In the genomic region with DNA sequence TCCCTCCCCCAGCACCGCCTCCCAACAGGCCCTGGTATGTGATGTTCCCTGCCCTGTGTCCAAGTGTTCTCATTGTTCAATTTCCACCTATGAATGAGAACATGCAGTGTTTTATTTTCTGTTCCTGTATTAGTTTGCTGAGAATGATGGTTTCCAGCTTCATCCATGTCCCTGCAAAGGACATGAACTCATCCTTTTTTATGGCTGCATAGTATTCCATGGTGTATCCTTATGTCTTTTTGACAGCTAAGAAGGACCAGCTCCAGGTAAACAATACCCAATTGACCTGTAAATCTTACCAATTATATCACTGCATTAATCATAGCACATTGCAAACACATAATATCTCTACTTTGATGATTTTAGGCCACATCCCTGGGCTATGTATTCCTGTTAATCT, we compare ENCODE assay signal across 14 cellular contexts. TPM values are rescaled to one million over a fixed set of nuclear protein-coding genes. Genes with fewer than 3 reads are reported as not detected.
"Had no signal": no experiment of that assay in that cellular context is flagged by ENCODE, and none has a peak within 500 bp of the region (broad histone marks: within the 10 kb centered on the region; RNA-seq: fewer than 3 reads in every experiment).

No MANE protein-coding gene starts in this region.

RNA-seq across cellular contexts. Expression of a gene that starts 23.8 kb away (rescaled TPM):
- total RNA-seq: WTC11 had no signal

RNA-seq across cellular contexts. Expression of a gene that starts 33.8 kb away (rescaled TPM):
- total RNA-seq: activated B cell treated with CpG ODN at 0.5 μM for 24 hours; activated CD4-positive, alpha-beta memory T cell treated with anti-CD3 and anti-CD28 coated beads for 36 hours; activated CD4-positive, alpha-beta memory T cell treated with anti-CD3 and anti-CD28 coated beads, Interleukin-2, amount 10 ng/mL, durations not matched to agents 7 days and 5 days; activated CD4-positive, alpha-beta T cell treated with anti-CD3 and anti-CD28 coated beads for 36 hours; activated CD4-positive, alpha-beta T cell treated with anti-CD3 and anti-CD28 coated beads, Interleukin-2, amount 10 ng/mL, durations not matched to agents 24 days and 14 days; activated CD4-positive, alpha-beta T cell treated with anti-CD3 and anti-CD28 coated beads, Interleukin-2, amount 10 ng/mL, durations not matched to agents 7 days and 5 days; activated CD8-positive, alpha-beta memory T cell treated with anti-CD3 and anti-CD28 coated beads for 36 hours; activated CD8-positive, alpha-beta memory T cell treated with anti-CD3 and anti-CD28 coated beads, Interleukin-2, amount 10 ng/mL, durations not matched to agents 7 days and 5 days; activated CD8-positive, alpha-beta T cell treated with anti-CD3 and anti-CD28 coated beads for 36 hours; activated CD8-positive, alpha-beta T cell treated with anti-CD3 and anti-CD28 coated beads, Interleukin-2, amount 10 ng/mL, durations not matched to agents 7 days and 5 days; T-helper 1 cell treated with Interleukin-12 subunit alpha and Interleukin-12 subunit beta and Interleukin-4 antibody, amounts not matched to agents 30 ng/mL and 1 ng/mL, for 36 hours; T-helper 17 cell; T-helper 2 cell treated with Interferon-gamma antibody and Interleukin-4, amounts not matched to agents 100 ng/mL and 5 ng/mL, for 36 hours had no signal
